Comparison of ENCODE assay signal across 15 cellular contexts in the genomic region with DNA sequence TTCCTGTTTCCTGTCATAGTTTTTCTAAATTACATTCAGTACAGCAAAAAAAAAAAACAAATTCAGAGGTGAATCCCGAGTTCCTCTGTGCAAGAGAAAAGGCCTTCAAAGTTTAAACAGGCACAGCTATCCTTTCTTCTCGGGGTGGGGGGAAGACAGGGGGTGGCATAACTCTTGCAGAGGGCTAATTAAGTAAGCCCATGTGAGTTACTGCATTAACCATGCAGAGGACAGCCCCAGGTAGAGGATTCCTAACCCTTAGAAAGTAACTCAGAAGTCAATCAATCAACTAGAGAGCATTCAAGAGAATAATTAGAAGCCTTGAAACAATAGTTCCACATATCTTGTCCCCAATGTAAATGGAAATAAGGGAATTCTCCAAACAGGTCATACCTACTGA.
A peak's percentile ranks its signal among the peaks of the same experiment; 100 is the strongest.
DNase-seq lines count a peak whose midpoint lies in the region; TF ChIP-seq lines count a peak whose summit lies in the region.
"Had no signal": no experiment of that assay in that cellular context is flagged by ENCODE, and none has a peak within 500 bp of the region (broad histone marks: within the 10 kb centered on the region; RNA-seq: fewer than 3 reads in every experiment).

No MANE protein-coding gene starts in this region.

- no peaks in the 10 kb centered on the region for H3K27me3 Mint-ChIP-seq in nephron progenitor cell (ENCODE audit: low read depth, poor library complexity)
- H3K27me3 Mint-ChIP-seq in activated T-cell treated with anti-CD3 and anti-CD28 coated beads, Interleukin-2, amount 50 U/mL, for 24 hours = peaks cover 4% of the 10 kb centered on the region
- H3K27me3 Mint-ChIP-seq: B cell; CD4-positive, alpha-beta T cell had no signal

- DNase-seq in ELF-1 (ENCODE audit: low read depth, low spot score) (peak; percentile 5), nephron progenitor cell (no peak), KG1 (lab: John Stamatoyannopoulos, UW) (no peak)
- DNase-seq in activated T-cell treated with anti-CD3 and anti-CD28 coated beads, Interleukin-2, amount 50 U/mL, for 24 hours = no peak
- no peak for DNase-seq in activated CD4-positive, alpha-beta T cell treated with anti-CD3 and anti-CD28 coated beads, Interleukin-2, amount 50 U/mL, for 48 hours
- DNase-seq: Caco-2; CD4-positive, alpha-beta T cell; GDM1; GOT3; IMR-90 had no signal

- no peaks in the 10 kb centered on the region for H3K36me3 ChIP-seq in ectodermal cell (ENCODE audit: control insufficient read depth, insufficient read depth, low read length)
- H3K36me3 ChIP-seq: HAP-1 had no signal

- no peak overlapping the region for H3K4me3 Mint-ChIP-seq in nephron progenitor cell
- H3K4me3 Mint-ChIP-seq in activated T-cell treated with anti-CD3 and anti-CD28 coated beads, Interleukin-2, amount 50 U/mL, for 24 hours = no peak overlapping the region
- H3K4me3 Mint-ChIP-seq: B cell; CD4-positive, alpha-beta T cell had no signal

- H3K4me1 ChIP-seq in ectodermal cell (ENCODE audit: control insufficient read depth, insufficient read depth, low read length) = peaks cover 23% of the 10 kb centered on the region
- H3K4me1 ChIP-seq: Caco-2, HAP-1 had no signal

- H3K4me3 ChIP-seq in ectodermal cell (ENCODE audit: insufficient read depth, low read depth, low read length) = no peak overlapping the region
- H3K4me3 ChIP-seq: HAP-1, K562 had no signal

- no peaks in the 10 kb centered on the region for H3K27me3 ChIP-seq in ectodermal cell (ENCODE audit: control insufficient read depth, insufficient read depth, low read length, poor library complexity, severe bottlenecking)

- no peaks in the 10 kb centered on the region for H3K36me3 Mint-ChIP-seq in nephron progenitor cell (ENCODE audit: low read depth)
- no peaks in the 10 kb centered on the region for H3K36me3 Mint-ChIP-seq in activated T-cell treated with anti-CD3 and anti-CD28 coated beads, Interleukin-2, amount 50 U/mL, for 24 hours (ENCODE audit: low read depth)

- H3K4me1 Mint-ChIP-seq in nephron progenitor cell = peaks cover 10% of the 10 kb centered on the region
- H3K4me1 Mint-ChIP-seq in activated T-cell treated with anti-CD3 and anti-CD28 coated beads, Interleukin-2, amount 50 U/mL, for 24 hours (ENCODE audit: low read depth) = no peaks in the 10 kb centered on the region
- H3K4me1 Mint-ChIP-seq: B cell had no signal

- peak overlapping the region; percentile 11 for H3K27ac ChIP-seq in ectodermal cell (ENCODE audit: insufficient read depth, low read depth, low read length, poor library complexity, severe bottlenecking)
- H3K27ac ChIP-seq: C4-2B had no signal

- WGBS in ectodermal cell, 2 experiments = 18 to 21% methylated on average over 2 of the region's 2 CpGs

- H3K9me3 ChIP-seq in ectodermal cell (ENCODE audit: control insufficient read depth, low read length) = no peaks in the 10 kb centered on the region
- H3K9me3 ChIP-seq: Caco-2, HAP-1 had no signal

- peak overlapping the region; percentile 94 for H3K27ac Mint-ChIP-seq in nephron progenitor cell
- H3K27ac Mint-ChIP-seq in activated T-cell treated with anti-CD3 and anti-CD28 coated beads, Interleukin-2, amount 50 U/mL, for 24 hours = no peak overlapping the region
- H3K27ac Mint-ChIP-seq: B cell; CD4-positive, alpha-beta T cell had no signal

- H3K9me3 Mint-ChIP-seq in nephron progenitor cell = no peaks in the 10 kb centered on the region
- H3K9me3 Mint-ChIP-seq in activated T-cell treated with anti-CD3 and anti-CD28 coated beads, Interleukin-2, amount 50 U/mL, for 24 hours = no peaks in the 10 kb centered on the region
- H3K9me3 Mint-ChIP-seq: CD4-positive, alpha-beta T cell had no signal

- no peak for TF ChIP-seq CTCF in nephron progenitor cell (IDR thresholded peaks at IDR 0.05)
